ENCODE assay signal across 23 cellular contexts in genomic region chr4:97761760-97762512, GRCh38.
"Had no signal": no experiment of that assay in that cellular context is flagged by ENCODE, and none has a peak within 500 bp of the region (broad histone marks: within the 10 kb centered on the region; RNA-seq: fewer than 3 reads in every experiment).

No MANE protein-coding gene starts in this region.

- H3K4me1 ChIP-seq: ascending aorta, colonic mucosa, left lung, psoas muscle, tibial artery had no signal

- H3K4me3 ChIP-seq: ascending aorta, colonic mucosa, dorsolateral prefrontal cortex, left lung, psoas muscle, skin epidermis, tibial artery had no signal

- H3K36me3 ChIP-seq: ascending aorta, colonic mucosa, left lung, tibial artery had no signal

- DNase-seq: activated CD8-positive, alpha-beta memory T cell treated with anti-CD3 and anti-CD28 coated beads for 24 hours; activated CD8-positive, alpha-beta memory T cell treated with anti-CD3 and anti-CD28 coated beads, Interleukin-2, amount 50 U/mL, for 4 hours; activated T-cell treated with anti-CD3 and anti-CD28 coated beads, Interleukin-2, amount 50 U/mL, for 24 hours; colonic mucosa; dorsolateral prefrontal cortex; endodermal cell; immature natural killer cell; kidney glomerular epithelial cell; left lung; psoas muscle; right cardiac atrium; stimulated activated CD4-positive, alpha-beta T cell treated with anti-CD3 and anti-CD28 coated beads, Interleukin-2, amount 100 ng/mL, for 24 hours; stimulated activated naive CD8-positive, alpha-beta T cell treated with anti-CD3 and anti-CD28 coated beads, Interleukin-15, amount 100 ng/mL, for 72 hours; T-helper 17 cell; tibial artery had no signal

- H3K27me3 ChIP-seq: ascending aorta, colonic mucosa, dorsolateral prefrontal cortex, left lung, tibial artery had no signal

- H3K9me3 ChIP-seq: ascending aorta, colonic mucosa, left lung, psoas muscle, tibial artery had no signal

- H3K27ac ChIP-seq: ascending aorta, colonic mucosa, dorsolateral prefrontal cortex, epithelial cell of prostate, left lung, psoas muscle, skin epidermis, tibial artery had no signal

- ATAC-seq: activated naive CD4-positive, alpha-beta T cell treated with anti-CD3 and anti-CD28 coated beads, Interleukin-2, amount 50 U/mL, for 72 hours; activated T-helper 17 cell treated with anti-CD3 and anti-CD28 coated beads, Interleukin-2, amount 50 U/mL, for 72 hours; left lung; natural killer cell treated with Interleukin-12 subunit alpha and Interleukin-12 subunit beta and Interleukin-15 and Interleukin-18, amount 100 ng/mL, for 72 hours; psoas muscle; stimulated activated effector memory CD8-positive, alpha-beta T cell treated with anti-CD3 and anti-CD28 coated beads, Interleukin-12 subunit alpha, Interleukin-12 subunit beta, amount 100 ng/mL, for 72 hours; stimulated activated naive CD8-positive, alpha-beta T cell treated with anti-CD3 and anti-CD28 coated beads, Interleukin-15, amount 100 ng/mL, for 72 hours; T-helper 17 cell; WTC11 had no signal
